In the genomic region with DNA sequence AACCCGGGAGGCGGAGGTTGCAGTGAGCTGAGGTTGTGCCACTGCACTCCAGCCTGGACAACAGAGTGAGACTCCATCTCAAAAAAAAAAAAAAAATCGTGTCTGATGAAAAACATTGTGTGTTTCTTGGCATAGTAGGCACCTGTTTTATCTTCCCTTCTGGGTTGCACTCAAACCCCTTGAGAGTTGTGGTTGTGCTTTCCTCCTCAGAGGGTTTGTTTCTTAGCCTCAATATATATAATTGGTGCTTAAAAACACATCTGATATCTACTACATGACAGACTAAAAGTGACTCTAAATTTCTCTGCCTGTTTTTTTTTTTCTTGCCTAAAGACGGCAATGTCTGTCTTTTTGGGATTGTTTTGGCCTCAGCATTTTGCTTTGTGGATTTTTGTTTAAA, we compare ENCODE assay signal across 12 cellular contexts. TPM values are rescaled to one million over a fixed set of nuclear protein-coding genes. Genes with fewer than 3 reads are reported as not detected.
DNase-seq lines count a peak whose midpoint lies in the region; ATAC-seq, FAIRE-seq and TF ChIP-seq lines count a peak whose summit lies in the region.
"Had no signal": no experiment of that assay in that cellular context is flagged by ENCODE, and none has a peak within 500 bp of the region (broad histone marks: within the 10 kb centered on the region; RNA-seq: fewer than 3 reads in every experiment).

No MANE protein-coding gene starts in this region.

- ATAC-seq in HG02623 (IDR thresholded peaks at IDR 0.05; ENCODE audit: unreplicated experiment) (peak; percentile 33), HG03571 (IDR thresholded peaks at IDR 0.05; ENCODE audit: unreplicated experiment) (peak; percentile 45), lower lobe of right lung (no peak)
- peak; percentile 96 for ATAC-seq in stimulated activated memory B cell treated with anti-CD40 and anti-IgM and Interleukin-4, amounts not matched to agents 10 μg/mL and 1 μg/mL and 100 μg/mL, for 72 hours

- H3K9me3 ChIP-seq in lower lobe of right lung, result no peaks in the 10 kb centered on the region

- no peak overlapping the region for H3K27ac ChIP-seq in lower lobe of right lung
- H3K27ac ChIP-seq: KMS-11, SK-N-MC had no signal

- peaks cover 64% of the 10 kb centered on the region for H3K4me1 ChIP-seq in lower lobe of right lung

- peaks cover 14% of the 10 kb centered on the region for H3K36me3 Mint-ChIP-seq in stimulated activated memory B cell treated with anti-CD40 and anti-IgM and Interleukin-4, amounts not matched to agents 10 μg/mL and 1 μg/mL and 100 μg/mL, for 72 hours

- peaks cover 15% of the 10 kb centered on the region for H3K36me3 ChIP-seq in lower lobe of right lung

- FAIRE-seq in GM19239 (lab: Jason Lieb, UNC), result peak; percentile 86

- H3K4me3 Mint-ChIP-seq in stimulated activated memory B cell treated with anti-CD40 and anti-IgM and Interleukin-4, amounts not matched to agents 10 μg/mL and 1 μg/mL and 100 μg/mL, for 72 hours, result peak overlapping the region; percentile 73
- H3K4me3 Mint-ChIP-seq: activated CD4-positive, alpha-beta memory T cell treated with anti-CD3 and anti-CD28 coated beads for 36 hours had no signal

- DNase-seq in GM19239 (ENCODE audit: insufficient read length, low spot score) (no peak), lower lobe of right lung (no peak), DMS79 (lab: John Stamatoyannopoulos, UW) (no peak), putamen (ENCODE audit: low spot score) (no peak)
- DNase-seq: activated CD4-positive, alpha-beta memory T cell treated with anti-CD3 and anti-CD28 coated beads for 36 hours; NCI-H446 treated with DMSO at 0.1 percent for 48 hours; stimulated activated CD4-positive, alpha-beta T cell treated with anti-CD3 and anti-CD28 coated beads, Interleukin-15, amount 100 ng/mL, for 24 hours had no signal

- H3K27ac Mint-ChIP-seq in stimulated activated memory B cell treated with anti-CD40 and anti-IgM and Interleukin-4, amounts not matched to agents 10 μg/mL and 1 μg/mL and 100 μg/mL, for 72 hours, result peak overlapping the region; percentile 71
- H3K27ac Mint-ChIP-seq: activated CD4-positive, alpha-beta memory T cell treated with anti-CD3 and anti-CD28 coated beads for 36 hours had no signal

- no peak for TF ChIP-seq CTCF in lower lobe of right lung (IDR thresholded peaks at IDR 0.05)

- H3K9me3 Mint-ChIP-seq in stimulated activated memory B cell treated with anti-CD40 and anti-IgM and Interleukin-4, amounts not matched to agents 10 μg/mL and 1 μg/mL and 100 μg/mL, for 72 hours, result no peaks in the 10 kb centered on the region
- H3K9me3 Mint-ChIP-seq: activated CD4-positive, alpha-beta memory T cell treated with anti-CD3 and anti-CD28 coated beads for 36 hours had no signal

- no peaks in the 10 kb centered on the region for H3K27me3 ChIP-seq in lower lobe of right lung (ENCODE audit: low read depth)

- no peak overlapping the region for H3K4me3 ChIP-seq in lower lobe of right lung
- H3K4me3 ChIP-seq: SK-N-MC had no signal

- peaks cover 68% of the 10 kb centered on the region for H3K4me1 Mint-ChIP-seq in stimulated activated memory B cell treated with anti-CD40 and anti-IgM and Interleukin-4, amounts not matched to agents 10 μg/mL and 1 μg/mL and 100 μg/mL, for 72 hours

- intact Hi-C loops in lower lobe of right lung (cut with DNase I), result no loop called here

- H3K27me3 Mint-ChIP-seq in stimulated activated memory B cell treated with anti-CD40 and anti-IgM and Interleukin-4, amounts not matched to agents 10 μg/mL and 1 μg/mL and 100 μg/mL, for 72 hours, result no peaks in the 10 kb centered on the region
- H3K27me3 Mint-ChIP-seq: activated CD4-positive, alpha-beta memory T cell treated with anti-CD3 and anti-CD28 coated beads for 36 hours had no signal

RNA-seq across cellular contexts. Expression of gene NR1D2, which starts 7.6 kb away (rescaled TPM):
- total RNA-seq in lower lobe of right lung, result 53.7 TPM

RNA-seq across cellular contexts. Expression of gene RPL15, which starts 35.7 kb away (rescaled TPM):
- 1,413 TPM for total RNA-seq in lower lobe of right lung

RNA-seq across cellular contexts. Expression of gene NKIRAS1, which starts 35.9 kb away (rescaled TPM):
- 11.1 TPM for total RNA-seq in lower lobe of right lung

Comparison
In these comparisons a context has a peak if more than half of its experiments do, and no peak if none do; other contexts are left out.
1. ATAC-seq: peak in HG02623 (single experiment), HG03571 (single experiment) and stimulated activated memory B cell treated with anti-CD40 and anti-IgM and Interleukin-4, amounts not matched to agents 10 μg/mL and 1 μg/mL and 100 μg/mL, for 72 hours (single experiment); none in lower lobe of right lung (0 of 2).